In the genomic region with DNA sequence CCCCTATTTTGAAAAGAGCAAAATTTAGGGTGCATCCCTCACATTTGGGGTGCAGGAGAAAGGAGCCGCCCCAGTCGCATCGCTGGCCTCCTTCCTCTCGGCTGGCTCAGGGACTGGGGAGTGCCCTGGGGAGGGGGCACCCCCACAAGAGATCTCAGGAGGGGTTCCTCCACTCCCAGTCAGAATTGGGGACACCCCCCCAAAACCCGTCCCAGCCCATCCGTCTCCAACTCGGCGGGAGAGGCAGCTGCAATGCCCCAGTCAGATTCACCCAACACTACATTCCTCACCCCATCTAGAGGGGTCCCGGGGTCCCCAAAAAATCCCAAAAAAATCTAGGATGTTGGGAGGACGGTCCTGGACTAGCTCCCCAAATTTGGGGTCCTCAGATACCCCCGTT, we compare ENCODE assay signal across 12 cellular contexts. TPM values are rescaled to one million over a fixed set of nuclear protein-coding genes. Genes with fewer than 3 reads are reported as not detected.
DNase-seq lines count a peak whose midpoint lies in the region; ATAC-seq and TF ChIP-seq lines count a peak whose summit lies in the region.
"Had no signal": no experiment of that assay in that cellular context is flagged by ENCODE, and none has a peak within 500 bp of the region (broad histone marks: within the 10 kb centered on the region; RNA-seq: fewer than 3 reads in every experiment).

No MANE protein-coding gene starts in this region.

- no peaks in the 10 kb centered on the region for H3K9me3 ChIP-seq in HUES64 (ENCODE audit: insufficient read depth, low read depth, low read length)
- H3K9me3 ChIP-seq in lung (ENCODE audit: control insufficient read depth in 2 of 2, insufficient read depth in 1 of 2, low read length in 1 of 2): no peaks in the 10 kb centered on the region
- no peaks in the 10 kb centered on the region for H3K9me3 ChIP-seq in suprapubic skin

- H3K36me3 ChIP-seq in HUES64 (ENCODE audit: insufficient read depth, low read length) (peaks cover 10% of the 10 kb centered on the region; the same call in 1 of the 2 replicates), lung (ENCODE audit: control insufficient read depth in 2 of 2, insufficient read depth in 2 of 2, low read length in 2 of 2) (peaks cover 0 to 3% of the 10 kb centered on the region in 2 donors), suprapubic skin (peaks cover 6% of the 10 kb centered on the region)
- H3K36me3 ChIP-seq: cardiac muscle cell had no signal

- peak overlapping the region; percentile 53 for H3K4me3 Mint-ChIP-seq in chondrocyte (ENCODE audit: unreplicated experiment)
- H3K4me3 Mint-ChIP-seq: activated CD4-positive, alpha-beta memory T cell treated with anti-CD3 and anti-CD28 coated beads, Interleukin-2, amount 10 ng/mL, durations not matched to agents 7 days and 5 days had no signal

- H3K9me3 Mint-ChIP-seq in chondrocyte (ENCODE audit: low read depth): no peaks in the 10 kb centered on the region
- H3K9me3 Mint-ChIP-seq: activated CD4-positive, alpha-beta memory T cell treated with anti-CD3 and anti-CD28 coated beads, Interleukin-2, amount 10 ng/mL, durations not matched to agents 7 days and 5 days had no signal

- H3K27me3 Mint-ChIP-seq in chondrocyte (ENCODE audit: low read depth): peaks cover 11% of the 10 kb centered on the region

- no peak for ATAC-seq in lung (ENCODE audit: insufficient read depth, low FRiP score)

- H3K4me3 ChIP-seq in HUES64 (ENCODE audit: low read length) (peak overlapping the region; percentile 54), lung (peak overlapping the region; percentile 45), suprapubic skin (peak overlapping the region; percentile 46)
- H3K4me3 ChIP-seq: cardiac muscle cell had no signal

- TF ChIP-seq CTCF in chondrocyte (IDR thresholded peaks at IDR 0.05) (no peak), lung (IDR thresholded peaks at IDR 0.05; ENCODE audit: control extremely low read depth, extremely low read depth) (no peak), suprapubic skin (IDR thresholded peaks at IDR 0.05) (no peak)

- H3K27ac ChIP-seq in HUES64 (ENCODE audit: low read depth, low read length) (peak overlapping the region; percentile 53; the same call in 1 of the 2 replicates), lung (ENCODE audit: low read depth in 1 of 2, low read length in 1 of 2) (peak overlapping the region; percentile 88 to 95), suprapubic skin (peak overlapping the region; percentile 85)
- H3K27ac ChIP-seq: cardiac muscle cell had no signal

- H3K4me1 ChIP-seq in HUES64 (ENCODE audit: insufficient read depth, low read length): peaks cover 4% of the 10 kb centered on the region; the same call in 1 of the 2 replicates
- H3K4me1 ChIP-seq in lung (ENCODE audit: control insufficient read depth in 2 of 2, insufficient read depth in 2 of 2, low read length in 2 of 2): peaks cover 6 to 16% of the 10 kb centered on the region in 2 donors
- H3K4me1 ChIP-seq in suprapubic skin: peaks cover 80% of the 10 kb centered on the region

- peaks cover under 1% of the 10 kb centered on the region for H3K36me3 Mint-ChIP-seq in chondrocyte (ENCODE audit: low read depth)

- no peak for DNase-seq in chondrocyte (ENCODE audit: low spot score)
- no peak for DNase-seq in lung (ENCODE audit: low spot score)
- DNase-seq in suprapubic skin (ENCODE audit: low spot score in 2 of 2): no peak
- no peak for DNase-seq in RKO (ENCODE audit: low spot score)
- DNase-seq in GM19238 (ENCODE audit: insufficient read length, low spot score): no peak
- no peak for DNase-seq in germinal center (ENCODE audit: low spot score)
- no peak for DNase-seq in central memory CD4-positive, alpha-beta T cell
- DNase-seq: activated CD4-positive, alpha-beta memory T cell treated with anti-CD3 and anti-CD28 coated beads, Interleukin-2, amount 10 ng/mL, durations not matched to agents 7 days and 5 days; GDM1 had no signal

- no peak for TF ChIP-seq POLR2A in suprapubic skin (IDR thresholded peaks at IDR 0.05)

- peak overlapping the region; percentile 71 for H3K9ac ChIP-seq in HUES64 (ENCODE audit: low read depth, low read length)

- peaks cover 32% of the 10 kb centered on the region for H3K4me1 Mint-ChIP-seq in chondrocyte (ENCODE audit: low read depth)

- no peak for TF ChIP-seq EP300 in suprapubic skin (IDR thresholded peaks at IDR 0.05)

- WGBS in HUES64: 66% methylated on average over 11 of the region's 11 CpGs
- WGBS in lung, 2 donors: 42 to 59% methylated on average over 11 of the region's 11 CpGs
- 21% methylated on average over 11 of the region's 11 CpGs for WGBS in suprapubic skin

- no peak overlapping the region for H3K27ac Mint-ChIP-seq in chondrocyte (ENCODE audit: unreplicated experiment)
- H3K27ac Mint-ChIP-seq: activated CD4-positive, alpha-beta memory T cell treated with anti-CD3 and anti-CD28 coated beads, Interleukin-2, amount 10 ng/mL, durations not matched to agents 7 days and 5 days had no signal

- peaks cover 38% of the 10 kb centered on the region for H3K27me3 ChIP-seq in HUES64 (ENCODE audit: insufficient read depth, low read length)
- no peaks in the 10 kb centered on the region for H3K27me3 ChIP-seq in lung (ENCODE audit: control insufficient read depth, insufficient read depth)
- H3K27me3 ChIP-seq in suprapubic skin: no peaks in the 10 kb centered on the region

RNA-seq across cellular contexts. Expression of a gene that starts 3.4 kb away (rescaled TPM):
- polyA plus RNA-seq in HUES64 (2013, experiment 1 of 2): 2.0 TPM
- 2.3 TPM for polyA plus RNA-seq in HUES64 (2013, experiment 2 of 2)
- total RNA-seq in chondrocyte (not detected in 3 replicates), lung (10 to 100 TPM; 15.6 to 55.6 TPM), suprapubic skin (1 to 10 TPM; 1.6 to 3.1 (median 1.8) TPM)
- polyA plus RNA-seq in lung: 10 to 100 TPM; 14.5 to 15.4 TPM
- polyA plus RNA-seq: cardiac muscle cell had no signal

RNA-seq across cellular contexts. Expression of a gene that starts 7.0 kb away (rescaled TPM):
- 132 TPM for polyA plus RNA-seq in HUES64 (2013, experiment 1 of 2)
- polyA plus RNA-seq in HUES64 (2013, experiment 2 of 2): 153 TPM
- total RNA-seq in chondrocyte: 241 to 266 TPM (median 259 TPM) in 3 replicates
- total RNA-seq in lung: 100 to 1,000 TPM; 118 to 270 TPM
- polyA plus RNA-seq in lung: 100 to 1,000 TPM; 528 to 550 TPM
- total RNA-seq in suprapubic skin: 100 to 1,000 TPM in 3 of 4 donors, 10 to 100 TPM in 1; 82.2 to 235 (median 219) TPM

RNA-seq across cellular contexts. Expression of a gene that starts 16.4 kb away (rescaled TPM):
- polyA plus RNA-seq in HUES64 (2013, experiment 1 of 2): 3.4 TPM
- 4.9 TPM for polyA plus RNA-seq in HUES64 (2013, experiment 2 of 2)
- 3.5 to 5.4 TPM (median 4.8 TPM) in 3 replicates for total RNA-seq in chondrocyte
- total RNA-seq in lung: 10 to 100 TPM in 1 of 2 donors, 1 to 10 TPM in 1; 1.3 to 23.6 TPM
- polyA plus RNA-seq in lung: 1 to 10 TPM; 4.8 to 7.9 TPM
- 1 to 10 TPM; 1.5 to 4.9 (median 3.7) TPM for total RNA-seq in suprapubic skin

RNA-seq across cellular contexts. Expression of a gene that starts 23.6 kb away (rescaled TPM):
- polyA plus RNA-seq in HUES64 (2013, experiment 1 of 2): 0.40 TPM
- 0.82 TPM for polyA plus RNA-seq in HUES64 (2013, experiment 2 of 2)
- total RNA-seq in chondrocyte (not detected in 3 replicates), lung (under 1 TPM; 0.21 to 0.68 TPM), suprapubic skin (10 to 100 TPM in 3 of 4 donors, 1 to 10 TPM in 1; 9.8 to 34.4 (median 22.8) TPM)
- polyA plus RNA-seq in lung: under 1 TPM; 0.22 to 0.95 TPM
- total RNA-seq: activated CD4-positive, alpha-beta memory T cell treated with anti-CD3 and anti-CD28 coated beads, Interleukin-2, amount 10 ng/mL, durations not matched to agents 7 days and 5 days; lung microvascular endothelial cell had no signal

RNA-seq across cellular contexts. Expression of a gene that starts 24.5 kb away (rescaled TPM):
- 1.0 TPM for polyA plus RNA-seq in HUES64 (2013, experiment 1 of 2)
- 0.76 TPM for polyA plus RNA-seq in HUES64 (2013, experiment 2 of 2)
- total RNA-seq in chondrocyte (0.41 to 0.85 TPM (median 0.47 TPM) in 3 replicates), lung (1 to 10 TPM; 5.5 to 7.5 TPM), suprapubic skin (10 to 100 TPM in 1 of 4 donors, 1 to 10 TPM in 2, under 1 TPM in 1; 0.26 to 10.8 (median 5.5) TPM)
- polyA plus RNA-seq in lung: 1 to 10 TPM; 1.9 to 8.9 TPM

Comparison
In these comparisons a context has a peak if more than half of its experiments do, and no peak if none do; other contexts are left out.
1. RNA of a gene that starts 3.4 kb away (total RNA-seq): 15.6 to 55.6 TPM in lung; 1.6 to 3.1 TPM in suprapubic skin and not detected in chondrocyte; every median in the first group is over 4 times any median in the second.
2. Peak in every context shown above with its lines, with median percentiles within 50 percentile points of each other: H3K27ac ChIP-seq and H3K4me3 ChIP-seq.